8 cellular contexts compared by ENCODE assay signal in genomic region chr4:2535386-2536192, GRCh38. TPM values are rescaled to one million over a fixed set of nuclear protein-coding genes. Genes with fewer than 3 reads are reported as not detected.
DNase-seq lines count a peak whose midpoint lies in the region; ATAC-seq and TF ChIP-seq lines count a peak whose summit lies in the region.

No MANE protein-coding gene starts in this region.

- peak in 1 of 3 experiments; percentile 12 for TF ChIP-seq CTCF in ascending aorta (IDR thresholded peaks at IDR 0.05)

- no peaks in the 10 kb centered on the region for H3K36me3 Mint-ChIP-seq in T-helper 17 cell (ENCODE audit: low read depth)

- H3K4me1 Mint-ChIP-seq in T-helper 17 cell, result peaks cover 9% of the 10 kb centered on the region

- no peaks in the 10 kb centered on the region for H3K9me3 ChIP-seq in T-helper 17 cell (ENCODE audit: control insufficient read depth, low read length, poor library complexity, severe bottlenecking)
- no peaks in the 10 kb centered on the region for H3K9me3 ChIP-seq in ascending aorta

- H3K36me3 ChIP-seq in ascending aorta, result no peaks in the 10 kb centered on the region

- H3K27ac Mint-ChIP-seq in T-helper 17 cell, result peak overlapping the region; percentile 53

- H3K27me3 ChIP-seq in ascending aorta, result no peaks in the 10 kb centered on the region

- peak; percentile 72 for DNase-seq in NCI-H82 (lab: John Stamatoyannopoulos, UW)
- no peak for DNase-seq in NCI-H82 treated with DMSO at 0.1 percent for 48 hours (lab: John Stamatoyannopoulos, UW; ENCODE audit: unreplicated experiment)
- peak; percentile 31 to 45 (median 33) for DNase-seq in T-helper 17 cell
- peak in 1 of 2 donors; percentile 76 for DNase-seq in ascending aorta (ENCODE audit: low spot score in 2 of 2)
- peak; percentile 33 to 43 for DNase-seq in hippocampal formation (lab: John Stamatoyannopoulos, UW)
- peak; percentile 82 for DNase-seq in sciatic nerve (ENCODE audit: low spot score)

- H3K4me3 Mint-ChIP-seq in T-helper 17 cell, result peak overlapping the region; percentile 88

- H3K27ac ChIP-seq in ascending aorta, result peak overlapping the region; percentile 85 to 95

- ATAC-seq in HG03378 (IDR thresholded peaks at IDR 0.05; ENCODE audit: unreplicated experiment) (peak; percentile 26), T-helper 17 cell (peak; percentile 3), sciatic nerve (peak; percentile 30), HG02981 (IDR thresholded peaks at IDR 0.05; ENCODE audit: unreplicated experiment) (no peak)

- intact Hi-C loops in ascending aorta (cut with DNase I) (loop anchor here (1.0 to 10.0 kb wide), 8 partner anchors 66 to 681 kb away; partner anchors contain the start of genes CFAP99, GRK4, HAUS3 and HTT), sciatic nerve (cut with DNase I) (no loop called here)

- H3K4me3 ChIP-seq in ascending aorta, result peak overlapping the region; percentile 76 to 88

- H3K4me1 ChIP-seq in ascending aorta, result peaks cover 15 to 16% of the 10 kb centered on the region in 2 donors

- H3K27me3 Mint-ChIP-seq in T-helper 17 cell, result no peaks in the 10 kb centered on the region

RNA-seq across cellular contexts. Expression of gene FAM193A, which starts 0.9 kb away (rescaled TPM):
- total RNA-seq in T-helper 17 cell (10 to 100 TPM; 34.8 to 39.8 TPM), ascending aorta (30.9 TPM), sciatic nerve (47.3 TPM)
